In genomic region chr1:10901091-10901893, GRCh38 we compare ENCODE assay signal across 11 cellular contexts.
DNase-seq lines count a peak whose midpoint lies in the region; ATAC-seq and TF ChIP-seq lines count a peak whose summit lies in the region.
"Had no signal": no experiment of that assay in that cellular context is flagged by ENCODE, and none has a peak within 500 bp of the region (broad histone marks: within the 10 kb centered on the region; RNA-seq: fewer than 3 reads in every experiment).

No MANE protein-coding gene starts in this region.

- peaks cover 22% of the 10 kb centered on the region for H3K4me1 Mint-ChIP-seq in activated T-cell treated with anti-CD3 and anti-CD28 coated beads, Interleukin-2, amount 50 U/mL, for 4 hours (ENCODE audit: low read depth)

- H3K4me3 Mint-ChIP-seq in activated T-cell treated with anti-CD3 and anti-CD28 coated beads, Interleukin-2, amount 50 U/mL, for 4 hours = no peak overlapping the region
- H3K4me3 Mint-ChIP-seq: activated CD4-positive, alpha-beta T cell treated with anti-CD3 and anti-CD28 coated beads for 36 hours; naive thymus-derived CD8-positive, alpha-beta T cell had no signal

- H3K9me3 Mint-ChIP-seq in activated T-cell treated with anti-CD3 and anti-CD28 coated beads, Interleukin-2, amount 50 U/mL, for 4 hours = no peaks in the 10 kb centered on the region
- H3K9me3 Mint-ChIP-seq: naive thymus-derived CD8-positive, alpha-beta T cell had no signal

- no peak for TF ChIP-seq CTCF in fibroblast of mammary gland (conservative IDR thresholded peaks at IDR 0.05; ENCODE audit: control insufficient read depth, insufficient read depth, low read depth, low read length)
- no peak for TF ChIP-seq CTCF in coronary artery (IDR thresholded peaks at IDR 0.05)

- ATAC-seq in activated T-cell treated with anti-CD3 and anti-CD28 coated beads, Interleukin-2, amount 50 U/mL, for 4 hours = no peak
- ATAC-seq: activated CD4-positive, alpha-beta T cell treated with anti-CD3 and anti-CD28 coated beads for 36 hours; naive thymus-derived CD8-positive, alpha-beta T cell had no signal

- no peaks in the 10 kb centered on the region for H3K36me3 Mint-ChIP-seq in activated T-cell treated with anti-CD3 and anti-CD28 coated beads, Interleukin-2, amount 50 U/mL, for 4 hours (ENCODE audit: insufficient read depth)
- H3K36me3 Mint-ChIP-seq: naive thymus-derived CD8-positive, alpha-beta T cell had no signal

- H3K36me3 ChIP-seq in NT2/D1 (ENCODE audit: insufficient read depth, insufficient read length, low read length) = no peaks in the 10 kb centered on the region

- H3K27ac ChIP-seq in coronary artery = no peak overlapping the region

- no peaks in the 10 kb centered on the region for H3K9me3 ChIP-seq in NT2/D1 (ENCODE audit: insufficient read depth, low read length)

- peaks cover 23% of the 10 kb centered on the region for H3K4me1 ChIP-seq in NT2/D1 (ENCODE audit: insufficient read depth, insufficient read length)

- H3K4me3 ChIP-seq in NT2/D1 (ENCODE audit: insufficient read length, low read depth) (peak overlapping the region; percentile 35), fibroblast of mammary gland (ENCODE audit: control insufficient read depth, low read depth, low read length) (no peak overlapping the region), coronary artery (no peak overlapping the region)

- H3K9ac ChIP-seq in NT2/D1 (ENCODE audit: insufficient read length, low read depth) = peak overlapping the region; percentile 72

- peaks cover 4% of the 10 kb centered on the region for H3K27me3 Mint-ChIP-seq in activated T-cell treated with anti-CD3 and anti-CD28 coated beads, Interleukin-2, amount 50 U/mL, for 4 hours (ENCODE audit: low read depth)

- no peaks in the 10 kb centered on the region for H3K27me3 ChIP-seq in NT2/D1 (ENCODE audit: insufficient read depth, insufficient read length)

- peak; percentile 50 for DNase-seq in Daoy (ENCODE audit: low read depth)
- no peak for DNase-seq in NT2/D1 (ENCODE audit: low read depth, low spot score)
- peak; percentile 28 for DNase-seq in fibroblast of mammary gland (ENCODE audit: low read depth)
- DNase-seq in renal cortical epithelial cell (ENCODE audit: low read depth) = peak; percentile 69
- no peak for DNase-seq in activated T-cell treated with anti-CD3 and anti-CD28 coated beads, Interleukin-2, amount 50 U/mL, for 4 hours
- no peak for DNase-seq in coronary artery (ENCODE audit: low spot score)
- no peak for DNase-seq in T-helper 1 cell
- no peak for DNase-seq in activated CD8-positive, alpha-beta memory T cell treated with anti-CD3 and anti-CD28 coated beads, Interleukin-2, amount 50 U/mL, for 4 hours
- DNase-seq: activated CD4-positive, alpha-beta T cell treated with anti-CD3 and anti-CD28 coated beads for 36 hours; stimulated activated CD4-positive, alpha-beta T cell treated with anti-CD3 and anti-CD28 coated beads, Interleukin-4, amount 100 ng/mL, for 24 hours had no signal

Comparison
In these comparisons a context has a peak if more than half of its experiments do, and no peak if none do; other contexts are left out.
1. DNase-seq: peak in Daoy (single experiment), fibroblast of mammary gland (single experiment) and renal cortical epithelial cell (single experiment); none in NT2/D1 (single experiment), activated T-cell treated with anti-CD3 and anti-CD28 coated beads, Interleukin-2, amount 50 U/mL, for 4 hours (single experiment), coronary artery (single experiment), T-helper 1 cell (0 of 5) and activated CD8-positive, alpha-beta memory T cell treated with anti-CD3 and anti-CD28 coated beads, Interleukin-2, amount 50 U/mL, for 4 hours (single experiment).